Comparison of ENCODE assay signal across 16 cellular contexts in the genomic region with DNA sequence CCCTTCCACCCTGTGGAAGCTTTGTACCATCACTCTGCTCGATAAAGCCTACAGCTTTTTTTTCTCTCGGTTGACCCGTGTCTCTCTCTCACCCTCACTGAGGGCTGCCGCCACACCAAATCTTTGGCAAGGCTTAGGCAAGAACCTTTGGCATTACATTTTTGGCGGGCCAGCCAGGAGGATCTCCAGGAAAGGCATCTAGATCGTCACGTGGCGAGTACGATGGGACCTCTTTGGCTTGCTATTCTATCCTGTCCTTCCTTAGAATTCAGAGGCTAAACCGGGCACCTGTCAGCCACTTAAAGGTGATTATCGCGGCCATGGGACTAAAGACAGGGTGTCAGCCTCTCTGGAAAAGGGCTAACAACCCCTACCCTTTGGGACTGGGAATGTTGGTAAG.
DNase-seq lines count a peak whose midpoint lies in the region; ATAC-seq and TF ChIP-seq lines count a peak whose summit lies in the region.
"Had no signal": no experiment of that assay in that cellular context is flagged by ENCODE, and none has a peak within 500 bp of the region (broad histone marks: within the 10 kb centered on the region; RNA-seq: fewer than 3 reads in every experiment).

No MANE protein-coding gene starts in this region.

- TF ChIP-seq CTCF in heart right ventricle (IDR thresholded peaks at IDR 0.05) (no peak), neural crest cell (conservative IDR thresholded peaks at IDR 0.05) (no peak), testis (IDR thresholded peaks at IDR 0.05) (no peak)

- H3K9me3 ChIP-seq in right cardiac atrium (ENCODE audit: control insufficient read depth, low read length), result no peaks in the 10 kb centered on the region
- peaks cover 0 to 7% (median 0%) of the 10 kb centered on the region in 11 donors for H3K9me3 ChIP-seq in heart right ventricle
- no peaks in the 10 kb centered on the region for H3K9me3 ChIP-seq in testis
- H3K9me3 ChIP-seq: BLaER1, HAP-1 had no signal

- no peaks in the 10 kb centered on the region for H3K36me3 ChIP-seq in heart right ventricle
- no peaks in the 10 kb centered on the region for H3K36me3 ChIP-seq in testis (ENCODE audit: low read depth, missing control alignments)
- H3K36me3 ChIP-seq: BLaER1, HAP-1 had no signal

- H3K4me1 ChIP-seq in right cardiac atrium (ENCODE audit: control insufficient read depth, insufficient read depth, low read length) (no peaks in the 10 kb centered on the region), heart right ventricle (no peaks in the 10 kb centered on the region), testis (no peaks in the 10 kb centered on the region)
- H3K4me1 ChIP-seq: BLaER1, HAP-1 had no signal

- no peak for ATAC-seq in right cardiac atrium
- no peak for ATAC-seq in heart right ventricle
- ATAC-seq in GM21717 (IDR thresholded peaks at IDR 0.05; ENCODE audit: unreplicated experiment), result no peak
- ATAC-seq in GM19395 (IDR thresholded peaks at IDR 0.05; ENCODE audit: unreplicated experiment), result no peak
- ATAC-seq: CD8-positive, alpha-beta T cell; GM12878 had no signal

- no peaks in the 10 kb centered on the region for H3K27me3 ChIP-seq in right cardiac atrium (ENCODE audit: control insufficient read depth, insufficient read depth)
- H3K27me3 ChIP-seq in heart right ventricle, result no peaks in the 10 kb centered on the region
- H3K27me3 ChIP-seq in testis, result no peaks in the 10 kb centered on the region
- H3K27me3 ChIP-seq: BLaER1 had no signal

- H3K4me3 ChIP-seq in right cardiac atrium (ENCODE audit: low read length) (no peak overlapping the region), heart right ventricle (no peak overlapping the region), testis (peak overlapping the region; percentile 2 to 49)
- H3K4me3 ChIP-seq: BLaER1, GM12878, HAP-1 had no signal

- WGBS in right cardiac atrium, result 91% methylated on average over 12 of the region's 12 CpGs
- 89% methylated on average over 12 of the region's 12 CpGs for WGBS in heart right ventricle, 2 donors
- 63 to 70% methylated on average over 12 of the region's 12 CpGs for WGBS in testis, 2 donors

- H3K27ac ChIP-seq in right cardiac atrium (ENCODE audit: low read length) (no peak overlapping the region), heart right ventricle (no peak overlapping the region), testis (no peak overlapping the region)
- H3K27ac ChIP-seq: BLaER1, HL-60 had no signal

- peaks cover 6% of the 10 kb centered on the region for H3K9me3 Mint-ChIP-seq in neural crest cell
- H3K9me3 Mint-ChIP-seq: CD8-positive, alpha-beta T cell had no signal

- intact Hi-C loops in right cardiac atrium (cut with DNase I) (no loop called here), heart right ventricle (cut with DNase I) (loop anchor here in 1 of 10 donors (10.0 kb wide), 1 partner anchor 122 kb away; no protein-coding TSS in a partner anchor), testis (cut with DNase I; ENCODE audit: low total_unique reads) (no loop called here)

- no peaks in the 10 kb centered on the region for H3K36me3 Mint-ChIP-seq in neural crest cell (ENCODE audit: low read depth)
- H3K36me3 Mint-ChIP-seq: CD8-positive, alpha-beta T cell had no signal

- peak overlapping the region; percentile 51 for H3K27ac Mint-ChIP-seq in neural crest cell (ENCODE audit: unreplicated experiment)
- H3K27ac Mint-ChIP-seq: CD8-positive, alpha-beta T cell had no signal

- no peak overlapping the region for H3K4me3 Mint-ChIP-seq in neural crest cell
- H3K4me3 Mint-ChIP-seq: CD8-positive, alpha-beta T cell had no signal

- DNase-seq in right cardiac atrium (peak in 2 of 3 donors; percentile 1 to 27), heart right ventricle (no peak), neural crest cell (ENCODE audit: low read depth, low spot score) (no peak), testis (peak; percentile 17), NCI-H446 (lab: John Stamatoyannopoulos, UW) (no peak)
- DNase-seq: 8988T, Calu3, DND-41, EL had no signal

- no peaks in the 10 kb centered on the region for H3K4me1 Mint-ChIP-seq in neural crest cell

- no peak for TF ChIP-seq POLR2A in testis (IDR thresholded peaks at IDR 0.05)

- no peaks in the 10 kb centered on the region for H3K27me3 Mint-ChIP-seq in neural crest cell (ENCODE audit: low read depth)

Comparison
In these comparisons a context has a peak if more than half of its experiments do, and no peak if none do; other contexts are left out.
1. DNase-seq: peak in right cardiac atrium (2 of 3) and testis (single experiment); none in heart right ventricle (0 of 2), neural crest cell (single experiment) and NCI-H446 (0 of 2).
2. H3K4me3 ChIP-seq: peak in testis (2 of 2); none in right cardiac atrium (single experiment) and heart right ventricle (0 of 10).